8 cellular contexts compared by ENCODE assay signal in the genomic region with DNA sequence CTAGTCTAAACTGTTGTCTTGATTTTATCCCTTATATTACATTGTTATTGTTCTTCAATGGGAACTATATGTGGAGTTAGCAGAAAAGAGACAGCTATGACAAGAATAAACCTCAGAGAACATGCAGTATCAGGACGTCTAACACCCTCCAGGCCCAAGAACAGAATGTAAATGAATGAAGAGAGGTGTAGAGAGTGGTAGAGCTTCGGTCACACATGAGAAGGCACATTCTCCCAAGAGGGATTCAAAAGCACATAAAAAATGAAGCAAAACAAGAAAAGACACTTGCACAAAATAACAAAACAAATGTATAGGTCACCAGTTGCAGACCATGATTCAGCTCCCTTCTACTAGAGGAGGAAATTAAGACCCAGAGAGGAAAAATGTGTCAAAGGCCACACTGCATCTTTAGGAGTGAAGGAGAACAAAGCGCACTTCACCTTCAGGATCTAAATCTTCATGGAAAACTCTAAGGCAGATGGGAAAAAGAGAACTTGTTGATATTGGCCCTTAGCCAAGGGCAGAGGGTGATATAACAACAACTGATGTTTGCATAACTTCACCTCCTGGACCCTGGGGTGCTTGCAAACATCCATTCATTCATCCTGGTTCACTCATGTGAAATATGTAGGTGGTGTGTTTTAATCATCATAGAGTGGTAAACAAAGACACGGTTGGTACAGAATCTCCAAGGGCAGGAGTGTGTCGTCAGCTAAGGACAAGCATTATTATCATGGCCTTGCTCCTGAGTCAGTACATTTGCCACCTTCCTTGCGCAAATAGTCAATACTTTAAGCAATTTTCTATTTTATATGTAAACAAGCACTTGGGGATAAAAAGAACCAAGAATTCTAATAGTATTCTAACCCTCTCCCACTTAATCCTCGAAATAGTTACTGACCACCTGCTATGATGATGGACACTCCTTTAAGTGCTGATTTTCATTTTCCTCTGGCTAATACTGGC. TPM values are rescaled to one million over a fixed set of nuclear protein-coding genes. Genes with fewer than 3 reads are reported as not detected.
DNase-seq lines count a peak whose midpoint lies in the region; ATAC-seq, FAIRE-seq and TF ChIP-seq lines count a peak whose summit lies in the region.

No MANE protein-coding gene starts in this region.

- H2AFZ ChIP-seq in IMR-90 (replicated peaks; ENCODE audit: low read length, poor library complexity) (no peak overlapping the region), osteoblast (ENCODE audit: low read length) (no peak overlapping the region)

- H3K4me3 Mint-ChIP-seq in naive thymus-derived CD8-positive, alpha-beta T cell = peak overlapping the region in 1 of 10 donors; percentile 30

- H2BK120ac ChIP-seq in IMR-90 (ENCODE audit: low read depth, low read length) = no peak overlapping the region

- H2BK15ac ChIP-seq in IMR-90 (ENCODE audit: low read depth, low read length) = no peak overlapping the region

- H4K5ac ChIP-seq in IMR-90 (ENCODE audit: low read depth, low read length) = no peak overlapping the region

- no peak overlapping the region for H2AK5ac ChIP-seq in IMR-90 (ENCODE audit: low read depth, low read length)

- intact Hi-C loops in IMR-90 (cut with micrococcal nuclease) = loop anchor here (5.0 kb wide), 1 partner anchor 228 kb away; no protein-coding TSS in a partner anchor
- intact Hi-C loops in spleen (cut with DNase I; ENCODE audit: low total_unique reads) = no loop called here

- peak; percentile 51 to 72; a peak in 3 of 5 replicates for TF ChIP-seq EP300 in A549 (IDR thresholded peaks at IDR 0.05)

- peak overlapping the region in 1 of 10 donors; percentile 6 for H3K27ac Mint-ChIP-seq in naive thymus-derived CD8-positive, alpha-beta T cell

- BruUV-seq in IMR-90 (replicated peaks; lab: Mats Ljungman, UMichigan) = no TSS peak

- H3K36me3 Mint-ChIP-seq in naive thymus-derived CD8-positive, alpha-beta T cell = no peaks in the 10 kb centered on the region

- H2BK5ac ChIP-seq in IMR-90 (ENCODE audit: low read depth, low read length, poor library complexity, severe bottlenecking) = no peak overlapping the region

- H3K27ac ChIP-seq in A549 = peak overlapping the region; percentile 62 to 63; a peak in 4 of 6 replicates
- no peak overlapping the region for H3K27ac ChIP-seq in IMR-90 (ENCODE audit: insufficient read depth, low read length)
- H3K27ac ChIP-seq in spleen = peak overlapping the region in 6 of 8 donors; percentile 63 to 79 (median 74)
- H3K27ac ChIP-seq in osteoblast (ENCODE audit: low read depth, low read length) = no peak overlapping the region

- H4K8ac ChIP-seq in IMR-90 (ENCODE audit: low read depth in 2 of 2, low read length in 2 of 2) = no peak overlapping the region

- H3K4ac ChIP-seq in IMR-90 (ENCODE audit: low read depth, low read length) = peak overlapping the region; percentile 15; the same call in 1 of the 2 replicates

- H3K27me3 ChIP-seq in IMR-90 (ENCODE audit: control insufficient read depth, insufficient read depth, low read length) = no peaks in the 10 kb centered on the region
- H3K27me3 ChIP-seq in adipocyte (replicated peaks; ENCODE audit: control insufficient read depth, insufficient read depth, low read length) = no peaks in the 10 kb centered on the region
- H3K27me3 ChIP-seq in spleen (replicated peaks in 1 of 7) = no peaks in the 10 kb centered on the region
- no peaks in the 10 kb centered on the region for H3K27me3 ChIP-seq in osteoblast (ENCODE audit: insufficient read depth, low read length)

- H3K14ac ChIP-seq in IMR-90 (replicated peaks; ENCODE audit: low read depth, low read length) = 0 out of 2 replicates have a peak overlapping the region, but pooled peaks have one; percentile 4

- 26% methylated on average over 7 of the region's 7 CpGs for WGBS in A549 (ENCODE audit: missing lambda C conversion rate)
- no CpG with 5 or more reads among the region's 7 CpGs for WGBS in IMR-90 (ENCODE audit: extremely low coverage in 2 of 2, insufficient read length in 1 of 2), 2 experiments
- WGBS in spleen, 5 donors = 65 to 74% (median 70%) methylated on average over 7 of the region's 7 CpGs

- no peaks in the 10 kb centered on the region for H4K20me1 ChIP-seq in IMR-90 (ENCODE audit: insufficient read depth, low read length)
- H4K20me1 ChIP-seq in osteoblast (ENCODE audit: insufficient read depth, low read length) = no peaks in the 10 kb centered on the region

- peak; percentile 87 for FAIRE-seq in A549 (lab: Jason Lieb, UNC)

- H3K4me2 ChIP-seq in A549 (peak overlapping the region; percentile 64), IMR-90 (ENCODE audit: low read depth, low read length) (no peak overlapping the region), osteoblast (ENCODE audit: insufficient read depth, low read length) (no peak overlapping the region)

- no peak overlapping the region for H3K23ac ChIP-seq in IMR-90 (ENCODE audit: low read depth, low read length)

- POLR2A ChIA-PET in A549 (lab: Yijun Ruan, JAX) (no interaction called here), IMR-90 (lab: Charles Lee; ENCODE audit: unreplicated experiment) (no interaction called here)
- POLR2A ChIA-PET in naive thymus-derived CD8-positive, alpha-beta T cell (lab: Charles Lee) = no interaction called here

- peaks cover 0 to 4% (median 0%) of the 10 kb centered on the region in 5 donors for H3K27me3 Mint-ChIP-seq in naive thymus-derived CD8-positive, alpha-beta T cell

- peaks cover 0 to 36% (median 12%) of the 10 kb centered on the region in 4 donors for H3K4me1 Mint-ChIP-seq in naive thymus-derived CD8-positive, alpha-beta T cell

- no peak overlapping the region for H3K18ac ChIP-seq in IMR-90 (ENCODE audit: low read depth, low read length)

- H3K9me3 Mint-ChIP-seq in naive thymus-derived CD8-positive, alpha-beta T cell = no peaks in the 10 kb centered on the region

- no peak overlapping the region for H2AK9ac ChIP-seq in IMR-90 (replicated peaks; ENCODE audit: low read depth, low read length, poor library complexity)

- H3K9ac ChIP-seq in IMR-90 (ENCODE audit: low read depth, low read length) = no peak overlapping the region
- no peak overlapping the region for H3K9ac ChIP-seq in adipocyte (ENCODE audit: low read length)

- H3K36me3 ChIP-seq in IMR-90 (ENCODE audit: control insufficient read depth, insufficient read depth, low read length) (no peaks in the 10 kb centered on the region), adipocyte (ENCODE audit: control insufficient read depth, insufficient read depth, low read length, severe bottlenecking) (no peaks in the 10 kb centered on the region), spleen (no peaks in the 10 kb centered on the region), osteoblast (ENCODE audit: insufficient read depth, low read length) (no peaks in the 10 kb centered on the region)

- H2BK20ac ChIP-seq in IMR-90 (ENCODE audit: low read depth, low read length) = no peak overlapping the region

- H3K79me1 ChIP-seq in IMR-90 (ENCODE audit: low read depth in 1 of 2, low read length in 2 of 2) = no peaks in the 10 kb centered on the region

- H3K79me2 ChIP-seq in osteoblast (ENCODE audit: insufficient read depth, low read length) = no peaks in the 10 kb centered on the region

- CTCF ChIA-PET in A549 (lab: Yijun Ruan, JAX) = no interaction called here
- CTCF ChIA-PET in IMR-90 (lab: Yijun Ruan, JAX) = no interaction called here

- H3K9me3 ChIP-seq in A549 (no peaks in the 10 kb centered on the region), IMR-90 (ENCODE audit: control insufficient read depth, insufficient read depth, low read length) (no peaks in the 10 kb centered on the region), adipocyte (ENCODE audit: control insufficient read depth, low read length) (no peaks in the 10 kb centered on the region), spleen (no peaks in the 10 kb centered on the region), osteoblast (ENCODE audit: low read depth, low read length) (no peaks in the 10 kb centered on the region)

- DNase-seq in A549 (ENCODE audit: low read depth in 1 of 2, low spot score in 1 of 2) (peak; percentile 54 to 89), IMR-90 (peak; percentile 44), adipocyte (ENCODE audit: low read depth) (peak; percentile 15), spleen (no peak), activated gamma-delta T cell (lab: John Stamatoyannopoulos, UW) (no peak), osteoblast (ENCODE audit: insufficient read length, low spot score, missing footprints) (no peak)
- DNase-seq in naive thymus-derived CD8-positive, alpha-beta T cell = no peak

- in situ Hi-C loops in IMR-90 (cut with MboI; ENCODE audit: low sequenced_read_pairs) = loop anchor here (10.0 kb wide), 1 partner anchor 226 kb away; no protein-coding TSS in a partner anchor

- H3K9me1 ChIP-seq in IMR-90 (ENCODE audit: insufficient read depth, low read length) = no peaks in the 10 kb centered on the region

- no peak overlapping the region for H3K56ac ChIP-seq in IMR-90 (ENCODE audit: extremely low read depth, insufficient read depth, low read length)

- no peak overlapping the region for H4K91ac ChIP-seq in IMR-90 (ENCODE audit: insufficient read depth, low read depth, low read length)

- peaks cover 31% of the 10 kb centered on the region for H3K4me1 ChIP-seq in A549
- peaks cover 4% of the 10 kb centered on the region; the same call in 1 of the 2 replicates for H3K4me1 ChIP-seq in IMR-90 (ENCODE audit: control insufficient read depth, insufficient read depth, low read length)
- H3K4me1 ChIP-seq in adipocyte (ENCODE audit: control insufficient read depth, insufficient read depth, low read length) = peaks cover 38% of the 10 kb centered on the region
- H3K4me1 ChIP-seq in spleen = peaks cover 24 to 39% (median 35%) of the 10 kb centered on the region in 6 donors
- peaks cover 10% of the 10 kb centered on the region for H3K4me1 ChIP-seq in osteoblast (ENCODE audit: insufficient read depth, low read length)

- ATAC-seq in A549 = peak; percentile 79 to 83
- peak; percentile 55 for ATAC-seq in GM21367 (IDR thresholded peaks at IDR 0.05; ENCODE audit: unreplicated experiment)
- ATAC-seq in IMR-90 (ENCODE audit: low read depth) = peak; percentile 38
- ATAC-seq in naive thymus-derived CD8-positive, alpha-beta T cell = no peak

- TF ChIP-seq POLR2A in A549 (IDR thresholded peaks at IDR 0.05; ENCODE audit: low read length) (no peak), IMR-90 (IDR thresholded peaks at IDR 0.05; ENCODE audit: low read depth, low read length) (no peak), spleen (IDR thresholded peaks at IDR 0.05) (peak in 2 of 3 donors; percentile 29 to 56)

- TF ChIP-seq RAD21 in A549 (conservative IDR thresholded peaks at IDR 0.05 in 1 of 2, IDR thresholded peaks at IDR 0.05 in 1 of 2) = no peak
- TF ChIP-seq RAD21 in IMR-90 (IDR thresholded peaks at IDR 0.05; ENCODE audit: low read length) = no peak

- no peak overlapping the region for H3K4me3 ChIP-seq in A549
- no peak overlapping the region for H3K4me3 ChIP-seq in IMR-90 (ENCODE audit: insufficient read depth, low read depth, low read length)
- H3K4me3 ChIP-seq in adipocyte (ENCODE audit: low read length) = no peak overlapping the region
- no peak overlapping the region for H3K4me3 ChIP-seq in spleen
- no peak overlapping the region for H3K4me3 ChIP-seq in osteoblast (ENCODE audit: insufficient read depth, low read length)

- dilution Hi-C loops in IMR-90 (cut with HindIII; ENCODE audit: low sequenced_read_pairs, unreplicated experiment) = no loop called here

- TF ChIP-seq CTCF in A549 (IDR thresholded peaks at IDR 0.05) (no peak), IMR-90 (conservative IDR thresholded peaks at IDR 0.05; ENCODE audit: low read depth, low read length) (no peak), spleen (IDR thresholded peaks at IDR 0.05 in 8 of 11, conservative IDR thresholded peaks at IDR 0.05 in 3 of 11) (no peak), osteoblast (IDR thresholded peaks at IDR 0.05; ENCODE audit: extremely low read depth, low read depth, low read length) (no peak)

RNA-seq across cellular contexts. Expression of gene NEK10, which starts 8.8 kb away (rescaled TPM):
- polyA plus RNA-seq in A549 (2011; rRNA removed) (1.4 and 1.7 TPM in 2 replicates), A549 (2017; fragmentation: RNase III; extraction: RNeasy Plus Mini Kit Qiagen cat#74134 plus additional on column Dnase treatment) (2.2 to 2.9 TPM (median 2.7 TPM) in 3 replicates), IMR-90 (2012; rRNA removed) (1.4 and 2.2 TPM in 2 replicates), spleen (under 1 TPM; 0.29 to 0.65 (median 0.56) TPM)
- 0.30 and 0.38 TPM in 2 replicates for polyA plus RNA-seq in A549 (2012; cell fraction: cytosol; rRNA removed)
- polyA plus RNA-seq in A549 (2012; cell fraction: nucleus; rRNA removed) = 0.26 and 0.55 TPM in 2 replicates
- polyA minus RNA-seq in A549 (2011; rRNA and poly(A)+ RNA removed) = 1.9 and 2.2 TPM in 2 replicates
- total RNA-seq in IMR-90 (2012; rRNA removed) (6.6 and 7.5 TPM in 2 replicates), spleen (1 to 10 TPM; 1.6 to 4.1 (median 1.9) TPM), osteoblast (58.6 and 69.8 TPM in 2 replicates)
- polyA plus RNA-seq in IMR-90 (2012; cell fraction: cytosol; rRNA removed) = 0.21 and 0.55 TPM in 2 replicates
- 1.7 and 11.1 TPM in 2 replicates for polyA plus RNA-seq in IMR-90 (2012; cell fraction: nucleus; rRNA removed; ENCODE audit: low replicate concordance)
- 1 to 10 TPM; 1.3 to 1.5 TPM for total RNA-seq in naive thymus-derived CD8-positive, alpha-beta T cell
- polyA plus RNA-seq in naive thymus-derived CD8-positive, alpha-beta T cell = not detected

Comparison
In these comparisons a context has a peak if more than half of its experiments do, and no peak if none do; other contexts are left out.
1. ATAC-seq: peak in A549 (2 of 2), GM21367 (single experiment) and IMR-90 (single experiment); none in naive thymus-derived CD8-positive, alpha-beta T cell (0 of 2).
2. DNase-seq: peak in A549 (2 of 2), IMR-90 (single experiment) and adipocyte (single experiment); none in spleen (single experiment), activated gamma-delta T cell (single experiment), naive thymus-derived CD8-positive, alpha-beta T cell (0 of 10) and osteoblast (single experiment).
3. H3K27ac ChIP-seq: peak in A549 (2 of 2) and spleen (6 of 8); none in IMR-90 (single experiment) and osteoblast (single experiment).
4. POLR2A ChIP-seq: peak in spleen (2 of 3); none in A549 (single experiment) and IMR-90 (single experiment).